In genomic region chr12:89448526-89448925, GRCh38 we compare ENCODE assay signal across 18 cellular contexts.
DNase-seq lines count a peak whose midpoint lies in the region; ATAC-seq and TF ChIP-seq lines count a peak whose summit lies in the region.
"Had no signal": no experiment of that assay in that cellular context is flagged by ENCODE, and none has a peak within 500 bp of the region (broad histone marks: within the 10 kb centered on the region; RNA-seq: fewer than 3 reads in every experiment).

No MANE protein-coding gene starts in this region.

- no peak overlapping the region for H3K9ac ChIP-seq in GM23248

- H3K36me3 ChIP-seq in GM23248 (ENCODE audit: low read depth) (no peaks in the 10 kb centered on the region), suprapubic skin (no peaks in the 10 kb centered on the region), right atrium auricular region (no peaks in the 10 kb centered on the region)

- H3K9me2 ChIP-seq in GM23248 (ENCODE audit: insufficient read depth), result no peaks in the 10 kb centered on the region

- peak; percentile 73 for ATAC-seq in left colon
- ATAC-seq in HG03045 (IDR thresholded peaks at IDR 0.05; ENCODE audit: unreplicated experiment), result no peak
- ATAC-seq: CD8-positive, alpha-beta T cell; HCT116; HepG2 had no signal

- H4K20me1 ChIP-seq in GM23248 (ENCODE audit: insufficient read depth), result no peaks in the 10 kb centered on the region

- no peak for TF ChIP-seq EP300 in suprapubic skin (IDR thresholded peaks at IDR 0.05)

- H3F3A ChIP-seq in GM23248 (ENCODE audit: insufficient read depth), result peaks cover 35% of the 10 kb centered on the region

- H3K27me3 ChIP-seq in GM23248 (replicated peaks; ENCODE audit: insufficient read depth) (no peaks in the 10 kb centered on the region), suprapubic skin (no peaks in the 10 kb centered on the region), right atrium auricular region (no peaks in the 10 kb centered on the region)

- H3K4me3 ChIP-seq in GM23248 (no peak overlapping the region), suprapubic skin (no peak overlapping the region), right atrium auricular region (no peak overlapping the region)

- no peaks in the 10 kb centered on the region for H3K9me3 ChIP-seq in GM23248 (ENCODE audit: low read depth)
- no peaks in the 10 kb centered on the region for H3K9me3 ChIP-seq in suprapubic skin
- no peaks in the 10 kb centered on the region for H3K9me3 ChIP-seq in right atrium auricular region

- H3K4me1 ChIP-seq in GM23248 (ENCODE audit: insufficient read depth), result peaks cover 50% of the 10 kb centered on the region
- H3K4me1 ChIP-seq in suprapubic skin, result peaks cover 16% of the 10 kb centered on the region
- peaks cover 0 to 28% of the 10 kb centered on the region in 2 donors for H3K4me1 ChIP-seq in right atrium auricular region

- H2AFZ ChIP-seq in GM23248, result no peak overlapping the region

- in situ Hi-C loops in GM23248 (cut with MboI), result no loop called here

- no peaks in the 10 kb centered on the region for H3K79me2 ChIP-seq in GM23248 (ENCODE audit: insufficient read depth)

- intact Hi-C loops in left colon (cut with DNase I, micrococcal nuclease), result no loop called here

- H3K4me2 ChIP-seq in GM23248 (ENCODE audit: unreplicated experiment), result no peak overlapping the region

- H3K27ac ChIP-seq in GM23248, result 0 out of 2 replicates have a peak overlapping the region, but pooled peaks have one; percentile 4
- H3K27ac ChIP-seq in suprapubic skin, result no peak overlapping the region
- no peak overlapping the region for H3K27ac ChIP-seq in right atrium auricular region

- no peak for TF ChIP-seq POLR2A in suprapubic skin (IDR thresholded peaks at IDR 0.05)

- no peak for DNase-seq in GM23248
- peak; percentile 64 for DNase-seq in NCI-H446 treated with DMSO at 0.1 percent for 48 hours (lab: John Stamatoyannopoulos, UW)
- DNase-seq in cerebellar cortex (ENCODE audit: low spot score), result peak; percentile 67
- no peak for DNase-seq in left colon
- no peak for DNase-seq in suprapubic skin (ENCODE audit: low spot score in 2 of 2)
- no peak for DNase-seq in NCI-H526 treated with DMSO at 0.1 percent for 48 hours (lab: John Stamatoyannopoulos, UW)
- DNase-seq in right atrium auricular region (ENCODE audit: low spot score), result no peak
- DNase-seq: CD8-positive, alpha-beta T cell; DMS153; Karpas-422; MM.1S; NCI-H1105; NCI-H2029; NCI-H226; SIG-M5 had no signal

- TF ChIP-seq CTCF in suprapubic skin (IDR thresholded peaks at IDR 0.05) (no peak), right atrium auricular region (IDR thresholded peaks at IDR 0.05) (no peak)

Comparison
In these comparisons a context has a peak if more than half of its experiments do, and no peak if none do; other contexts are left out.
1. DNase-seq: peak in NCI-H446 treated with DMSO at 0.1 percent for 48 hours (single experiment) and cerebellar cortex (single experiment); none in GM23248 (single experiment), left colon (0 of 2), suprapubic skin (0 of 2), NCI-H526 treated with DMSO at 0.1 percent for 48 hours (single experiment) and right atrium auricular region (single experiment).